Comparison of ENCODE assay signal across 17 cellular contexts in the genomic region with DNA sequence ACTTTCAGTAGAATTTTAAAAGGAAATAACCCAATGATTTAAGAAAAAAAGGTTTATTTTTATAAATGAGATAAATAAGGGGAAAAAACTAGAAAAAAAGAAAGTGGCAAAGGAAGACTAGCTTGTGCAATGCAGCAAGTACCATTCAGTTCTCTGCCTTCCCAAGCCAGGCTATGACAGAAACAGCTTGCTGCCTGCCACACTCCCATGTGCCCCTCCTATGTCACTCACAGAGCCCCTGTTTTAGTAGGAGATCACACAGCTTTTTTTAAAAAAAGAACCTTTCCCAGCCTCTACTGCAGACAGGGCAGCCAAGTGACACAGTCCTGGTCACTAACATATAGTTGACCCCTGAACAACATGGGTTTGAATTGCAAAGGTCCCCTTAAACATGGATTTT. TPM values are rescaled to one million over a fixed set of nuclear protein-coding genes. Genes with fewer than 3 reads are reported as not detected.
DNase-seq lines count a peak whose midpoint lies in the region; ATAC-seq and TF ChIP-seq lines count a peak whose summit lies in the region.
"Had no signal": no experiment of that assay in that cellular context is flagged by ENCODE, and none has a peak within 500 bp of the region (broad histone marks: within the 10 kb centered on the region; RNA-seq: fewer than 3 reads in every experiment).

No MANE protein-coding gene starts in this region.

- H3K27me3 Mint-ChIP-seq in activated naive CD8-positive, alpha-beta T cell = no peaks in the 10 kb centered on the region
- no peaks in the 10 kb centered on the region for H3K27me3 Mint-ChIP-seq in activated naive CD8-positive, alpha-beta T cell treated with anti-CD3 and anti-CD28 coated beads for 36 hours
- H3K27me3 Mint-ChIP-seq: B cell; CD4-positive, alpha-beta T cell had no signal

- H3K4me1 Mint-ChIP-seq in activated naive CD8-positive, alpha-beta T cell (ENCODE audit: low read depth) = no peaks in the 10 kb centered on the region
- H3K4me1 Mint-ChIP-seq in activated naive CD8-positive, alpha-beta T cell treated with anti-CD3 and anti-CD28 coated beads for 36 hours = peaks cover 5% of the 10 kb centered on the region

- TF ChIP-seq POLR2A in esophagus muscularis mucosa (IDR thresholded peaks at IDR 0.05; ENCODE audit: low read depth) = no peak

- intact Hi-C loops in esophagus muscularis mucosa (cut with DNase I) = no loop called here

- H3K4me3 ChIP-seq in esophagus muscularis mucosa = no peak overlapping the region
- H3K4me3 ChIP-seq: A549; BLaER1 treated with 17β-estradiol and CSF1 and Interleukin-3, amounts not matched to agents 10 nM and 100 nM had no signal

- ATAC-seq in HG03432 (IDR thresholded peaks at IDR 0.05; ENCODE audit: unreplicated experiment) = no peak
- ATAC-seq: A549; CD8-positive, alpha-beta T cell had no signal

- TF ChIP-seq CTCF in esophagus muscularis mucosa (IDR thresholded peaks at IDR 0.05) = no peak

- no peaks in the 10 kb centered on the region for H3K4me1 ChIP-seq in esophagus muscularis mucosa
- H3K4me1 ChIP-seq: BLaER1 treated with 17β-estradiol and CSF1 and Interleukin-3, amounts not matched to agents 10 nM and 100 nM had no signal

- no peak overlapping the region for H3K4me3 Mint-ChIP-seq in activated naive CD8-positive, alpha-beta T cell
- H3K4me3 Mint-ChIP-seq in activated naive CD8-positive, alpha-beta T cell treated with anti-CD3 and anti-CD28 coated beads for 36 hours = no peak overlapping the region
- H3K4me3 Mint-ChIP-seq: B cell; CD4-positive, alpha-beta T cell; CD8-positive, alpha-beta T cell had no signal

- no peak for DNase-seq in activated naive CD8-positive, alpha-beta T cell treated with anti-CD3 and anti-CD28 coated beads for 36 hours
- DNase-seq in esophagus muscularis mucosa (ENCODE audit: extremely low spot score) (peak; percentile 55), globus pallidus (ENCODE audit: low spot score) (no peak)
- DNase-seq: AML-193; Caco-2; Calu3; CD4-positive, alpha-beta T cell; CD8-positive, alpha-beta T cell; DMS79 treated with DMSO at 0.1 percent for 48 hours; GF-D8 had no signal

- no peaks in the 10 kb centered on the region for H3K9me3 Mint-ChIP-seq in activated naive CD8-positive, alpha-beta T cell (ENCODE audit: low read depth)
- no peaks in the 10 kb centered on the region for H3K9me3 Mint-ChIP-seq in activated naive CD8-positive, alpha-beta T cell treated with anti-CD3 and anti-CD28 coated beads for 36 hours
- H3K9me3 Mint-ChIP-seq: CD4-positive, alpha-beta T cell; CD8-positive, alpha-beta T cell had no signal

- H3K36me3 ChIP-seq in esophagus muscularis mucosa = peaks cover 57 to 87% (median 67%) of the 10 kb centered on the region in 4 donors

- H3K27ac Mint-ChIP-seq in activated naive CD8-positive, alpha-beta T cell = peak overlapping the region; percentile 10
- no peak overlapping the region for H3K27ac Mint-ChIP-seq in activated naive CD8-positive, alpha-beta T cell treated with anti-CD3 and anti-CD28 coated beads for 36 hours
- H3K27ac Mint-ChIP-seq: B cell; CD4-positive, alpha-beta T cell; CD8-positive, alpha-beta T cell had no signal

- TF ChIP-seq EP300 in esophagus muscularis mucosa (IDR thresholded peaks at IDR 0.05) = no peak

- no peaks in the 10 kb centered on the region for H3K27me3 ChIP-seq in esophagus muscularis mucosa
- H3K27me3 ChIP-seq: BLaER1 treated with 17β-estradiol and CSF1 and Interleukin-3, amounts not matched to agents 10 nM and 100 nM had no signal

- H3K36me3 Mint-ChIP-seq in activated naive CD8-positive, alpha-beta T cell = peaks cover 18% of the 10 kb centered on the region
- H3K36me3 Mint-ChIP-seq in activated naive CD8-positive, alpha-beta T cell treated with anti-CD3 and anti-CD28 coated beads for 36 hours = peaks cover 31% of the 10 kb centered on the region

- H3K9me3 ChIP-seq in esophagus muscularis mucosa = no peaks in the 10 kb centered on the region
- H3K9me3 ChIP-seq: A549; BLaER1 treated with 17β-estradiol and CSF1 and Interleukin-3, amounts not matched to agents 10 nM and 100 nM had no signal

- H3K27ac ChIP-seq in esophagus muscularis mucosa (replicated peaks in 1 of 4) = no peak overlapping the region
- H3K27ac ChIP-seq: 22Rv1; A549; BLaER1 treated with 17β-estradiol and CSF1 and Interleukin-3, amounts not matched to agents 10 nM and 100 nM; C4-2B had no signal

RNA-seq across cellular contexts. Expression of gene TBC1D7, which starts 13.5 kb away (rescaled TPM):
- 10 to 100 TPM; 20.2 to 20.6 TPM for total RNA-seq in activated naive CD8-positive, alpha-beta T cell treated with anti-CD3 and anti-CD28 coated beads for 36 hours
- 10 to 100 TPM in 1 of 4 donors, 1 to 10 TPM in 3; 5.5 to 12.5 (median 8.4) TPM for total RNA-seq in esophagus muscularis mucosa
